In the genomic region with DNA sequence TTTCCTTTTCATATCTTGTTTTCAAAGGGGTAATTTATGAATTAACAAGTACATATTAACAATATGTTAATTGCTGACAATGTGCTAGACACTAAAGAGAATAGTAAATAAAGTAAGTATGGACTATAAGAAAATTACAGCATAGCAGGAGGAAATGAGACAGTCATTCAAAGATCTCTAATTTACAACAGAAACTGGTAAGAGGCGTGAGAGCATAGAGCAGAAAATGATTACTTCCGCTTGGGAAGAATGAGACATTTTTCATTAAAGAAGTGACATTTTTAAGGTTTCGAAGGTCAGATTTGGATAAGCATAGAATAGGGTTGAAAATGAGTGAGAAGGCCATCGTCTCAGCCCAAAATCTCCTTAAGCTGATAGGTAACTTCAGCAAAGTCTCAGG, we compare ENCODE assay signal across 27 cellular contexts.
A peak's percentile ranks its signal among the peaks of the same experiment; 100 is the strongest.
DNase-seq lines count a peak whose midpoint lies in the region; ATAC-seq, FAIRE-seq and TF ChIP-seq lines count a peak whose summit lies in the region.
"Had no signal": no experiment of that assay in that cellular context is flagged by ENCODE, and none has a peak within 500 bp of the region (broad histone marks: within the 10 kb centered on the region; RNA-seq: fewer than 3 reads in every experiment).

No MANE protein-coding gene starts in this region.

- no peak for FAIRE-seq in RCC 7860 (lab: Jason Lieb, UNC)
- FAIRE-seq: K562 had no signal

- DNase-seq in NCI-H82 (lab: John Stamatoyannopoulos, UW) (no peak), RCC 7860 (ENCODE audit: low spot score) (no peak), SK-N-DZ (ENCODE audit: low spot score) (no peak)
- DNase-seq in stimulated activated CD4-positive, alpha-beta T cell treated with anti-CD3 and anti-CD28 coated beads, Interleukin-4, amount 100 ng/mL, for 1 hour: no peak
- DNase-seq: activated CD4-positive, alpha-beta T cell treated with anti-CD3 and anti-CD28 coated beads for 1 hour; activated CD8-positive, alpha-beta memory T cell treated with anti-CD3 and anti-CD28 coated beads, Interleukin-2, amount 50 U/mL, for 48 hours; activated naive CD4-positive, alpha-beta T cell treated with anti-CD3 and anti-CD28 coated beads, Interleukin-2, amount 10 ng/mL, durations not matched to agents 7 days and 5 days; body of pancreas; dermis blood vessel endothelial cell; DND-41; erythroblast; glutamatergic neuron; HFFc6; immature natural killer cell; naive thymus-derived CD8-positive, alpha-beta T cell; NCI-H1105; NCI-H2171; NCI-H774; posterior cingulate gyrus; stimulated activated naive B cell treated with anti-CD40 and anti-IgM and Interleukin-4, amounts not matched to agents 10 μg/mL and 1 μg/mL and 100 μg/mL, for 72 hours; transverse colon had no signal

- peak overlapping the region; percentile 79; the same call in 1 of the 2 replicates for H3K27ac ChIP-seq in 22Rv1
- H3K27ac ChIP-seq: body of pancreas, HL-60, transverse colon had no signal

- ATAC-seq in GM18873 (IDR thresholded peaks at IDR 0.05; ENCODE audit: low FRiP score, unreplicated experiment) (peak; percentile 83), GM21576 (IDR thresholded peaks at IDR 0.05; ENCODE audit: unreplicated experiment) (peak; percentile 85), HG03159 (IDR thresholded peaks at IDR 0.05; ENCODE audit: unreplicated experiment) (peak; percentile 83)
- ATAC-seq: body of pancreas; K562; naive thymus-derived CD8-positive, alpha-beta T cell had no signal

- no peak for TF ChIP-seq CTCF in 22Rv1 (IDR thresholded peaks at IDR 0.05)
